In the genomic region with DNA sequence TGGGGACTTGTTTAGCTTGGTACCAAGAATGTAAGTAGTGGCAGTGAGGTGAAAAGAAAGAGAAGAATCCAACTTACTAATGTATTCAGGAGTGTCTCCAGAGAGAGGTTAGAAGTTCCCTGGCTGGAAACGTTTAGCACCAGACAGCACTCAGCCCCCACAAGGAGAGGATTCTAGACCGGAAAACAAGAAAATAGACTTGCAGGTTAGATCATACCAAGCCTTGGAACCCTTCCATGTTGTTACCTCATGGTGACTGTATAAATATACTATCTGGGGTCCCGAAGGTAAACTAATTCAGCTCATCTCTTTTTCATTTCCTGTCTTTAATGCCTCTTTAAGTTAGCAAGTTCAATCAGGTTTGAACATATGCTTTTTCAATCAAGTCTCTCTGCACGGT, we compare ENCODE assay signal across 2 cellular contexts.
TF ChIP-seq lines count a peak whose summit lies in the region.

No MANE protein-coding gene starts in this region.

TF ChIP-seq in GM23338, 12 proteins besides CTCF, POLR2A, EP300 and RAD21 (continues in another document):
- TF ChIP-seq EZH2 (IDR thresholded peaks at IDR 0.05; ENCODE audit: low read depth, unreplicated experiment) (no peak), JUNB (IDR thresholded peaks at IDR 0.05; ENCODE audit: unreplicated experiment) (no peak), POLR2AphosphoS5 (IDR thresholded peaks at IDR 0.05; ENCODE audit: low read depth) (no peak), EZH2phosphoT487 (IDR thresholded peaks at IDR 0.05; ENCODE audit: unreplicated experiment) (no peak), STAT1 (IDR thresholded peaks at IDR 0.05; ENCODE audit: unreplicated experiment) (no peak), ZNF114 (CRISPR knock-in tag; IDR thresholded peaks at IDR 0.05) (no peak), CREB1 (CRISPR knock-in tag; IDR thresholded peaks at IDR 0.05; ENCODE audit: low read depth) (no peak), NANOG (IDR thresholded peaks at IDR 0.05; ENCODE audit: borderline replicate concordance) (no peak)
- TF ChIP-seq, protein P1, sequence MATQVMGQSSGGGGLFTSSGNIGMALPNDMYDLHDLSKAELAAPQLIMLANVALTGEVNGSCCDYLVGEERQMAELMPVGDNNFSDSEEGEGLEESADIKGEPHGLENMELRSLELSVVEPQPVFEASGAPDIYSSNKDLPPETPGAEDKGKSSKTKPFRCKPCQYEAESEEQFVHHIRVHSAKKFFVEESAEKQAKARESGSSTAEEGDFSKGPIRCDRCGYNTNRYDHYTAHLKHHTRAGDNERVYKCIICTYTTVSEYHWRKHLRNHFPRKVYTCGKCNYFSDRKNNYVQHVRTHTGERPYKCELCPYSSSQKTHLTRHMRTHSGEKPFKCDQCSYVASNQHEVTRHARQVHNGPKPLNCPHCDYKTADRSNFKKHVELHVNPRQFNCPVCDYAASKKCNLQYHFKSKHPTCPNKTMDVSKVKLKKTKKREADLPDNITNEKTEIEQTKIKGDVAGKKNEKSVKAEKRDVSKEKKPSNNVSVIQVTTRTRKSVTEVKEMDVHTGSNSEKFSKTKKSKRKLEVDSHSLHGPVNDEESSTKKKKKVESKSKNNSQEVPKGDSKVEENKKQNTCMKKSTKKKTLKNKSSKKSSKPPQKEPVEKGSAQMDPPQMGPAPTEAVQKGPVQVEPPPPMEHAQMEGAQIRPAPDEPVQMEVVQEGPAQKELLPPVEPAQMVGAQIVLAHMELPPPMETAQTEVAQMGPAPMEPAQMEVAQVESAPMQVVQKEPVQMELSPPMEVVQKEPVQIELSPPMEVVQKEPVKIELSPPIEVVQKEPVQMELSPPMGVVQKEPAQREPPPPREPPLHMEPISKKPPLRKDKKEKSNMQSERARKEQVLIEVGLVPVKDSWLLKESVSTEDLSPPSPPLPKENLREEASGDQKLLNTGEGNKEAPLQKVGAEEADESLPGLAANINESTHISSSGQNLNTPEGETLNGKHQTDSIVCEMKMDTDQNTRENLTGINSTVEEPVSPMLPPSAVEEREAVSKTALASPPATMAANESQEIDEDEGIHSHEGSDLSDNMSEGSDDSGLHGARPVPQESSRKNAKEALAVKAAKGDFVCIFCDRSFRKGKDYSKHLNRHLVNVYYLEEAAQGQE (IDR thresholded peaks at IDR 0.05; ENCODE audit: unreplicated experiment): no peak
- TF ChIP-seq, protein P2, sequence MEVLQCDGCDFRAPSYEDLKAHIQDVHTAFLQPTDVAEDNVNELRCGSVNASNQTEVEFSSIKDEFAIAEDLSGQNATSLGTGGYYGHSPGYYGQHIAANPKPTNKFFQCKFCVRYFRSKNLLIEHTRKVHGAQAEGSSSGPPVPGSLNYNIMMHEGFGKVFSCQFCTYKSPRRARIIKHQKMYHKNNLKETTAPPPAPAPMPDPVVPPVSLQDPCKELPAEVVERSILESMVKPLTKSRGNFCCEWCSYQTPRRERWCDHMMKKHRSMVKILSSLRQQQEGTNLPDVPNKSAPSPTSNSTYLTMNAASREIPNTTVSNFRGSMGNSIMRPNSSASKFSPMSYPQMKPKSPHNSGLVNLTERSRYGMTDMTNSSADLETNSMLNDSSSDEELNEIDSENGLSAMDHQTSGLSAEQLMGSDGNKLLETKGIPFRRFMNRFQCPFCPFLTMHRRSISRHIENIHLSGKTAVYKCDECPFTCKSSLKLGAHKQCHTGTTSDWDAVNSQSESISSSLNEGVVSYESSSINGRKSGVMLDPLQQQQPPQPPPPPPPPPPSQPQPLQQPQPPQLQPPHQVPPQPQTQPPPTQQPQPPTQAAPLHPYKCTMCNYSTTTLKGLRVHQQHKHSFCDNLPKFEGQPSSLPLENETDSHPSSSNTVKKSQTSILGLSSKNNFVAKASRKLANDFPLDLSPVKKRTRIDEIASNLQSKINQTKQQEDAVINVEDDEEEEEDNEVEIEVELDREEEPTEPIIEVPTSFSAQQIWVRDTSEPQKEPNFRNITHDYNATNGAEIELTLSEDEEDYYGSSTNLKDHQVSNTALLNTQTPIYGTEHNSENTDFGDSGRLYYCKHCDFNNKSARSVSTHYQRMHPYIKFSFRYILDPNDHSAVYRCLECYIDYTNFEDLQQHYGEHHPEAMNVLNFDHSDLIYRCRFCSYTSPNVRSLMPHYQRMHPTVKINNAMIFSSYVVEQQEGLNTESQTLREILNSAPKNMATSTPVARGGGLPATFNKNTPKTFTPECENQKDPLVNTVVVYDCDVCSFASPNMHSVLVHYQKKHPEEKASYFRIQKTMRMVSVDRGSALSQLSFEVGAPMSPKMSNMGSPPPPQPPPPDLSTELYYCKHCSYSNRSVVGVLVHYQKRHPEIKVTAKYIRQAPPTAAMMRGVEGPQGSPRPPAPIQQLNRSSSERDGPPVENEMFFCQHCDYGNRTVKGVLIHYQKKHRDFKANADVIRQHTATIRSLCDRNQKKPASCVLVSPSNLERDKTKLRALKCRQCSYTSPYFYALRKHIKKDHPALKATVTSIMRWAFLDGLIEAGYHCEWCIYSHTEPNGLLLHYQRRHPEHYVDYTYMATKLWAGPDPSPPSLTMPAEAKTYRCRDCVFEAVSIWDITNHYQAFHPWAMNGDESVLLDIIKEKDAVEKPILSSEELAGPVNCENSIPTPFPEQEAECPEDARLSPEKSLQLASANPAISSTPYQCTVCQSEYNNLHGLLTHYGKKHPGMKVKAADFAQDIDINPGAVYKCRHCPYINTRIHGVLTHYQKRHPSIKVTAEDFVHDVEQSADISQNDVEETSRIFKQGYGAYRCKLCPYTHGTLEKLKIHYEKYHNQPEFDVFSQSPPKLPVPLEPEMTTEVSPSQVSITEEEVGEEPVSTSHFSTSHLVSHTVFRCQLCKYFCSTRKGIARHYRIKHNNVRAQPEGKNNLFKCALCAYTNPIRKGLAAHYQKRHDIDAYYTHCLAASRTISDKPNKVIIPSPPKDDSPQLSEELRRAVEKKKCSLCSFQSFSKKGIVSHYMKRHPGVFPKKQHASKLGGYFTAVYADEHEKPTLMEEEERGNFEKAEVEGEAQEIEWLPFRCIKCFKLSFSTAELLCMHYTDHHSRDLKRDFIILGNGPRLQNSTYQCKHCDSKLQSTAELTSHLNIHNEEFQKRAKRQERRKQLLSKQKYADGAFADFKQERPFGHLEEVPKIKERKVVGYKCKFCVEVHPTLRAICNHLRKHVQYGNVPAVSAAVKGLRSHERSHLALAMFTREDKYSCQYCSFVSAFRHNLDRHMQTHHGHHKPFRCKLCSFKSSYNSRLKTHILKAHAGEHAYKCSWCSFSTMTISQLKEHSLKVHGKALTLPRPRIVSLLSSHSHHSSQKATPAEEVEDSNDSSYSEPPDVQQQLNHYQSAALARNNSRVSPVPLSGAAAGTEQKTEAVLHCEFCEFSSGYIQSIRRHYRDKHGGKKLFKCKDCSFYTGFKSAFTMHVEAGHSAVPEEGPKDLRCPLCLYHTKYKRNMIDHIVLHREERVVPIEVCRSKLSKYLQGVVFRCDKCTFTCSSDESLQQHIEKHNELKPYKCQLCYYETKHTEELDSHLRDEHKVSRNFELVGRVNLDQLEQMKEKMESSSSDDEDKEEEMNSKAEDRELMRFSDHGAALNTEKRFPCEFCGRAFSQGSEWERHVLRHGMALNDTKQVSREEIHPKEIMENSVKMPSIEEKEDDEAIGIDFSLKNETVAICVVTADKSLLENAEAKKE (CRISPR knock-in tag; IDR thresholded peaks at IDR 0.05): no peak

TF ChIP-seq in H1, 55 proteins besides CTCF, POLR2A, EP300 and RAD21:
- TF ChIP-seq, protein P3, sequence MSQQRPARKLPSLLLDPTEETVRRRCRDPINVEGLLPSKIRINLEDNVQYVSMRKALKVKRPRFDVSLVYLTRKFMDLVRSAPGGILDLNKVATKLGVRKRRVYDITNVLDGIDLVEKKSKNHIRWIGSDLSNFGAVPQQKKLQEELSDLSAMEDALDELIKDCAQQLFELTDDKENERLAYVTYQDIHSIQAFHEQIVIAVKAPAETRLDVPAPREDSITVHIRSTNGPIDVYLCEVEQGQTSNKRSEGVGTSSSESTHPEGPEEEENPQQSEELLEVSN (IDR thresholded peaks at IDR 0.05): no peak
- TF ChIP-seq TAF1 (IDR thresholded peaks at IDR 0.05; ENCODE audit: low read depth, low read length) (no peak), FOSL1 (IDR thresholded peaks at IDR 0.05; ENCODE audit: insufficient read depth, low read depth, low read length) (no peak), TCF12 (IDR thresholded peaks at IDR 0.05; ENCODE audit: low read depth, low read length) (no peak), KDM5A (IDR thresholded peaks at IDR 0.05; ENCODE audit: low read length) (no peak), CTBP2 (IDR thresholded peaks at IDR 0.05; ENCODE audit: borderline replicate concordance, insufficient read depth, insufficient read length, low read length) (no peak), SP2 (IDR thresholded peaks at IDR 0.05; ENCODE audit: low read length) (no peak), BACH1 (IDR thresholded peaks at IDR 0.05; ENCODE audit: low read length) (no peak), TEAD4 (IDR thresholded peaks at IDR 0.05; ENCODE audit: low read depth, low read length) (no peak), HDAC6 (IDR thresholded peaks at IDR 0.05; ENCODE audit: low read depth, low read length) (no peak), TAF7 (optimal IDR thresholded peaks at IDR 0.05; ENCODE audit: borderline replicate concordance, low read depth, low read length) (no peak), POU5F1 (IDR thresholded peaks at IDR 0.05; ENCODE audit: low read depth, low read length) (no peak), RNF2 (IDR thresholded peaks at IDR 0.05; ENCODE audit: borderline replicate concordance, low read depth, low read length, missing control alignments, poor library complexity, severe bottlenecking) (no peak), CREB1 (IDR thresholded peaks at IDR 0.05) (no peak), SUZ12 (IDR thresholded peaks at IDR 0.05; ENCODE audit: low read length) (no peak), CBX5 (IDR thresholded peaks at IDR 0.05; ENCODE audit: low read depth, low read length) (no peak)
- TF ChIP-seq, protein P4, sequence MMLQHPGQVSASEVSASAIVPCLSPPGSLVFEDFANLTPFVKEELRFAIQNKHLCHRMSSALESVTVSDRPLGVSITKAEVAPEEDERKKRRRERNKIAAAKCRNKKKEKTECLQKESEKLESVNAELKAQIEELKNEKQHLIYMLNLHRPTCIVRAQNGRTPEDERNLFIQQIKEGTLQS (IDR thresholded peaks at IDR 0.05; ENCODE audit: insufficient read depth, low read depth, low read length): no peak
- TF ChIP-seq, protein P5, sequence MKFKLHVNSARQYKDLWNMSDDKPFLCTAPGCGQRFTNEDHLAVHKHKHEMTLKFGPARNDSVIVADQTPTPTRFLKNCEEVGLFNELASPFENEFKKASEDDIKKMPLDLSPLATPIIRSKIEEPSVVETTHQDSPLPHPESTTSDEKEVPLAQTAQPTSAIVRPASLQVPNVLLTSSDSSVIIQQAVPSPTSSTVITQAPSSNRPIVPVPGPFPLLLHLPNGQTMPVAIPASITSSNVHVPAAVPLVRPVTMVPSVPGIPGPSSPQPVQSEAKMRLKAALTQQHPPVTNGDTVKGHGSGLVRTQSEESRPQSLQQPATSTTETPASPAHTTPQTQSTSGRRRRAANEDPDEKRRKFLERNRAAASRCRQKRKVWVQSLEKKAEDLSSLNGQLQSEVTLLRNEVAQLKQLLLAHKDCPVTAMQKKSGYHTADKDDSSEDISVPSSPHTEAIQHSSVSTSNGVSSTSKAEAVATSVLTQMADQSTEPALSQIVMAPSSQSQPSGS (IDR thresholded peaks at IDR 0.05; ENCODE audit: low read length): no peak
- TF ChIP-seq, protein P6, sequence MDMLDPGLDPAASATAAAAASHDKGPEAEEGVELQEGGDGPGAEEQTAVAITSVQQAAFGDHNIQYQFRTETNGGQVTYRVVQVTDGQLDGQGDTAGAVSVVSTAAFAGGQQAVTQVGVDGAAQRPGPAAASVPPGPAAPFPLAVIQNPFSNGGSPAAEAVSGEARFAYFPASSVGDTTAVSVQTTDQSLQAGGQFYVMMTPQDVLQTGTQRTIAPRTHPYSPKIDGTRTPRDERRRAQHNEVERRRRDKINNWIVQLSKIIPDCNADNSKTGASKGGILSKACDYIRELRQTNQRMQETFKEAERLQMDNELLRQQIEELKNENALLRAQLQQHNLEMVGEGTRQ (IDR thresholded peaks at IDR 0.05; ENCODE audit: low read length): no peak
